ENCODE assay signal across 8 cellular contexts in genomic region chr4:77156533-77156911, GRCh38.
DNase-seq lines count a peak whose midpoint lies in the region; ATAC-seq and TF ChIP-seq lines count a peak whose summit lies in the region.

No MANE protein-coding gene starts in this region.

- 0 out of 2 replicates have a peak, but pooled peaks cover 2% of the 10 kb centered on the region for H3K4me1 ChIP-seq in iPS DF 6.9 (ENCODE audit: control insufficient read depth, insufficient read depth, low read length)

- TF ChIP-seq CTCF in 22Rv1 (IDR thresholded peaks at IDR 0.05), result no peak

- H3K27ac ChIP-seq in 22Rv1 (peak overlapping the region; percentile 81), iPS DF 6.9 (ENCODE audit: low read length) (no peak overlapping the region)

- H3K4me3 ChIP-seq in iPS DF 6.9 (ENCODE audit: low read length), result peak overlapping the region; percentile 98; the same call in 1 of the 2 replicates
- H3K4me3 ChIP-seq in skeletal muscle cell (ENCODE audit: low read depth, low read length), result peak overlapping the region; percentile 87

- H3K36me3 ChIP-seq in iPS DF 6.9 (ENCODE audit: control insufficient read depth, insufficient read depth, low read length), result no peaks in the 10 kb centered on the region; the same call in 1 of the 2 replicates

- peak; percentile 83 for ATAC-seq in GM18511 (IDR thresholded peaks at IDR 0.05; ENCODE audit: unreplicated experiment)
- ATAC-seq in HG03025 (IDR thresholded peaks at IDR 0.05; ENCODE audit: low FRiP score, unreplicated experiment), result peak; percentile 92

- H3K27me3 ChIP-seq in iPS DF 6.9 (ENCODE audit: control insufficient read depth, insufficient read depth, low read length), result no peaks in the 10 kb centered on the region

- WGBS in iPS DF 6.9 (ENCODE audit: insufficient coverage, insufficient read length), result no CpG with 5 or more reads among the region's 17 CpGs

- no peaks in the 10 kb centered on the region for H3K9me3 ChIP-seq in iPS DF 6.9 (ENCODE audit: control insufficient read depth, insufficient read depth, low read length)

- DNase-seq in NCI-H2029 treated with DMSO at 0.1 percent for 48 hours (lab: John Stamatoyannopoulos, UW) (peak; percentile 95), T1000 (lab: John Stamatoyannopoulos, UW) (peak; percentile 91), brain pericyte (ENCODE audit: low read depth, low spot score) (peak; percentile 97), iPS DF 6.9 (ENCODE audit: low read depth, low spot score) (peak; percentile 99), skeletal muscle cell (ENCODE audit: low read depth) (peak; percentile 99)
